ENCODE assay signal across 8 cellular contexts in the genomic region with DNA sequence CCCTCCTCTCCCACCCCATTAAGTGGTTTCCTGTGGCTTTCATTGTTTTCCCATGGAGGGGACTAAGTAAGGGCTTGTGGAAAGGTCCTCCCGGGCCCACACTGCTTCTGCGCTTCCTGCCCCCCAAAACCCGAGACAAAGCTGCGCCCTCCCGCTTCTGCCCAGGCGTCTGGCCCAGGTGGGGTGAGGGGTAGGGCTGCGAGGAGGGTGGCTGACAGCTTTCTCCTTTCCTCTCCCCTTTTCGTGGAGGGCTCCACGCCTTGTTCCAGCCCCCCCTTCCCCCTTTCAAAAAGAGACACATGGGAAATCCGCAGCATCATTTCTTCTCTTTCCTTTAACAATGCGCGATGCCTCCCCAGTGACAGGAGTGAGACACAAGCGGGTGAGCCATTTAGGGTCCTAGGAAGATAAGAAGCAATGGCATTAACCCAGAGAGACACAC. TPM values are rescaled to one million over a fixed set of nuclear protein-coding genes. Genes with fewer than 3 reads are reported as not detected.
DNase-seq lines count a peak whose midpoint lies in the region; ATAC-seq and TF ChIP-seq lines count a peak whose summit lies in the region.

No MANE protein-coding gene starts in this region.

- peak overlapping the region; percentile 90 for H2AFZ ChIP-seq in DND-41 (ENCODE audit: low read depth, low read length)

- peaks cover 55% of the 10 kb centered on the region for H3K79me2 ChIP-seq in DND-41 (ENCODE audit: insufficient read depth, low read length)

- peak overlapping the region; percentile 86 for H3K9ac ChIP-seq in DND-41 (ENCODE audit: low read depth, low read length)

- peaks cover 0 to 2% (median 0%) of the 10 kb centered on the region in 3 donors for H3K36me3 Mint-ChIP-seq in naive thymus-derived CD8-positive, alpha-beta T cell

- POLR2A ChIA-PET in naive thymus-derived CD8-positive, alpha-beta T cell (lab: Charles Lee) = interaction anchor here (0.6 to 4.5 kb wide), 12 partner anchors 8 to 521 kb away, joined by 3 to 26 read pairs (median 6); partner anchors contain the start of gene ATF1

- ATAC-seq in DND-41 (ENCODE audit: insufficient read depth, low read depth) = peak; percentile 61
- peak; percentile 35 for ATAC-seq in GM21390 (IDR thresholded peaks at IDR 0.05; ENCODE audit: unreplicated experiment)
- peak; percentile 41 to 43 for ATAC-seq in naive thymus-derived CD8-positive, alpha-beta T cell

- H3K4me3 ChIP-seq in DND-41 (ENCODE audit: low read depth in 1 of 2, low read length in 2 of 2) (peak overlapping the region; percentile 87 to 97), esophagus muscularis mucosa (peak overlapping the region; percentile 85 to 99 (median 93)), tibial nerve (peak overlapping the region; percentile 75 to 93 (median 87))

- H3K4me1 ChIP-seq in DND-41 (ENCODE audit: insufficient read depth, low read length) (peaks cover 32% of the 10 kb centered on the region), esophagus muscularis mucosa (peaks cover 40 to 54% (median 53%) of the 10 kb centered on the region in 4 donors), tibial nerve (peaks cover 0 to 50% (median 39%) of the 10 kb centered on the region in 4 donors)

- peaks cover 32 to 54% (median 50%) of the 10 kb centered on the region in 4 donors for H3K4me1 Mint-ChIP-seq in naive thymus-derived CD8-positive, alpha-beta T cell

- H3K36me3 ChIP-seq in DND-41 (ENCODE audit: insufficient read depth, low read length) = no peaks in the 10 kb centered on the region; the same call in 1 of the 2 replicates
- no peaks in the 10 kb centered on the region for H3K36me3 ChIP-seq in esophagus muscularis mucosa
- H3K36me3 ChIP-seq in tibial nerve = no peaks in the 10 kb centered on the region

- H3K9me3 ChIP-seq in DND-41 (ENCODE audit: insufficient read depth, low read length, severe bottlenecking) (peaks cover 4% of the 10 kb centered on the region), esophagus muscularis mucosa (no peaks in the 10 kb centered on the region), tibial nerve (no peaks in the 10 kb centered on the region)

- peaks cover 0 to 1% (median 0%) of the 10 kb centered on the region in 5 donors for H3K27me3 Mint-ChIP-seq in naive thymus-derived CD8-positive, alpha-beta T cell

- TF ChIP-seq POLR2A in esophagus muscularis mucosa (IDR thresholded peaks at IDR 0.05; ENCODE audit: low read depth) (no peak), tibial nerve (IDR thresholded peaks at IDR 0.05) (no peak)

- peak; percentile 9 for TF ChIP-seq CTCF in DND-41 (IDR thresholded peaks at IDR 0.05; ENCODE audit: borderline replicate concordance, extremely low read depth, low read length, poor library complexity, severe bottlenecking)
- TF ChIP-seq CTCF in esophagus muscularis mucosa (IDR thresholded peaks at IDR 0.05) = no peak
- no peak for TF ChIP-seq CTCF in tibial nerve (IDR thresholded peaks at IDR 0.05)

- H3K4me2 ChIP-seq in DND-41 (ENCODE audit: insufficient read depth, low read length) = peak overlapping the region; percentile 89

- TF ChIP-seq EP300 in esophagus muscularis mucosa (IDR thresholded peaks at IDR 0.05) = no peak
- TF ChIP-seq EP300 in tibial nerve (IDR thresholded peaks at IDR 0.05) = no peak

- peaks cover 14% of the 10 kb centered on the region; the same call in 1 of the 2 replicates for H4K20me1 ChIP-seq in DND-41 (ENCODE audit: insufficient read depth, low read length)

- peak; percentile 61 for DNase-seq in DND-41
- DNase-seq in HuH-7 (ENCODE audit: low spot score) = peak; percentile 20
- DNase-seq in activated CD4-positive, alpha-beta T cell treated with anti-CD3 and anti-CD28 coated beads, Interleukin-2, amount 50 U/mL, for 48 hours = peak; percentile 41 to 50
- DNase-seq in esophagus muscularis mucosa (ENCODE audit: extremely low spot score) = no peak
- peak in 7 of 10 donors; percentile 13 to 65 (median 32) for DNase-seq in naive thymus-derived CD8-positive, alpha-beta T cell
- peak; percentile 14 to 19 for DNase-seq in tibial nerve (ENCODE audit: low spot score in 2 of 2)
- DNase-seq in KG1 (lab: John Stamatoyannopoulos, UW) = no peak

- peak overlapping the region; percentile 78 for H3K27ac ChIP-seq in DND-41 (ENCODE audit: low read length)
- H3K27ac ChIP-seq in esophagus muscularis mucosa (replicated peaks in 1 of 4) = peak overlapping the region; percentile 94 to 98 (median 98)
- peak overlapping the region; percentile 94 to 99 (median 96) for H3K27ac ChIP-seq in tibial nerve

- 0% methylated on average over 9 of the region's 13 CpGs for WGBS in esophagus muscularis mucosa
- 0 to 2% methylated on average over 13 of the region's 13 CpGs for WGBS in tibial nerve, 2 donors

- peak overlapping the region; percentile 93 to 98 (median 96) for H3K4me3 Mint-ChIP-seq in naive thymus-derived CD8-positive, alpha-beta T cell

- no peaks in the 10 kb centered on the region for H3K27me3 ChIP-seq in DND-41 (ENCODE audit: insufficient read depth, low read length, poor library complexity)
- no peaks in the 10 kb centered on the region for H3K27me3 ChIP-seq in esophagus muscularis mucosa
- no peaks in the 10 kb centered on the region for H3K27me3 ChIP-seq in tibial nerve

- H3K9me3 Mint-ChIP-seq in naive thymus-derived CD8-positive, alpha-beta T cell = peaks cover 0 to 5% (median 0%) of the 10 kb centered on the region in 9 donors

- H3K27ac Mint-ChIP-seq in naive thymus-derived CD8-positive, alpha-beta T cell = peak overlapping the region; percentile 87 to 95 (median 95)

- intact Hi-C loops in esophagus muscularis mucosa (cut with DNase I) = loop anchor here (10.0 kb wide), 1 partner anchor 209 kb away; no protein-coding TSS in a partner anchor

RNA-seq across cellular contexts. Expression of gene DIP2B, which starts 0.6 kb away (rescaled TPM):
- total RNA-seq in esophagus muscularis mucosa (10 to 100 TPM; 18.7 to 23.0 (median 20.6) TPM), tibial nerve (10 to 100 TPM; 38.6 to 59.0 (median 44.8) TPM)
- total RNA-seq in naive thymus-derived CD8-positive, alpha-beta T cell = 10 to 100 TPM; 28.6 to 31.5 TPM
- 10 to 100 TPM in 1 of 3 donors, 1 to 10 TPM in 2; 6.2 to 13.5 (median 9.4) TPM for polyA plus RNA-seq in naive thymus-derived CD8-positive, alpha-beta T cell

Comparison
In these comparisons a context has a peak if more than half of its experiments do, and no peak if none do; other contexts are left out.
1. DNase-seq: peak in DND-41 (single experiment), HuH-7 (single experiment), activated CD4-positive, alpha-beta T cell treated with anti-CD3 and anti-CD28 coated beads, Interleukin-2, amount 50 U/mL, for 48 hours (2 of 2), naive thymus-derived CD8-positive, alpha-beta T cell (7 of 10) and tibial nerve (2 of 2); none in esophagus muscularis mucosa (single experiment) and KG1 (single experiment).
2. Peak in every context shown above with its lines, with median percentiles within 50 percentile points of each other: ATAC-seq, H3K27ac ChIP-seq and H3K4me3 ChIP-seq.